ENCODE assay signal across 8 cellular contexts in the genomic region with DNA sequence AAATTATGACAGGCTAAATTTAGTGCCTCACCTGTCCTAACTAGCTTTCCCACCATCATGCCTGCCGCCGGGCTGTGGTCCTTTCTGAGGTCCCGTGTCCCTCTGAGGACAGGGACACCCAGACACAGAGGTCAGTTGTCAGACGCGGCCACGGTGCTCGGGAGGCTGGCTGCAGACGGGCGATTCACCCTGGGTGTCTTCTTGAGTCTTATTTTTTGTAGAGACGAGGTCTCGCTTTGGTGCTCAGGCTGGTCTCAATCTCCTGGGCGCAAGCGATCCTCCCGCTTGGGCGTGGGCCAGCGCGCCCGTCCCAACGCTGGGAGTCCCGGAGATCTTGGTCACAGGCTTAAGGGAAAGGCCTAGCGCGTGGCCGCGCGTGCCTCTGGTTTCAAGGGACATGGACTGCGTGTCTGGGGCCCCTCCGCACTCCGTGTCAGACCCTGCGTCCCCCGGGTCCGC. TPM values are rescaled to one million over a fixed set of nuclear protein-coding genes. Genes with fewer than 3 reads are reported as not detected.
A peak's percentile ranks its signal among the peaks of the same experiment; 100 is the strongest.
DNase-seq lines count a peak whose midpoint lies in the region; ATAC-seq, FAIRE-seq and TF ChIP-seq lines count a peak whose summit lies in the region.

No MANE protein-coding gene starts in this region.

- H3K9ac ChIP-seq in SK-N-MC (ENCODE audit: insufficient read length) (peak overlapping the region; percentile 77), neural progenitor cell (no peak overlapping the region)

- peak overlapping the region; percentile 81 for H3K4me3 Mint-ChIP-seq in neural progenitor cell

- peaks cover 35% of the 10 kb centered on the region for H4K20me1 ChIP-seq in neural progenitor cell (ENCODE audit: low read depth)

- no peaks in the 10 kb centered on the region for H3K9me3 ChIP-seq in SK-N-MC (ENCODE audit: low read depth, low read length)
- no peaks in the 10 kb centered on the region for H3K9me3 ChIP-seq in esophagus muscularis mucosa
- no peaks in the 10 kb centered on the region for H3K9me3 ChIP-seq in neural progenitor cell (ENCODE audit: low read depth)

- TF ChIP-seq EP300 in esophagus muscularis mucosa (IDR thresholded peaks at IDR 0.05), result peak; percentile 27

- TF ChIP-seq CTCF in esophagus muscularis mucosa (IDR thresholded peaks at IDR 0.05) (no peak), neural progenitor cell (IDR thresholded peaks at IDR 0.05) (no peak)

- H3K4me2 ChIP-seq in neural progenitor cell, result peak overlapping the region; percentile 85

- no peaks in the 10 kb centered on the region for H3F3A ChIP-seq in neural progenitor cell (ENCODE audit: low read depth)

- no peaks in the 10 kb centered on the region for H3K36me3 ChIP-seq in SK-N-MC (ENCODE audit: insufficient read depth, low read length)
- H3K36me3 ChIP-seq in esophagus muscularis mucosa, result peaks cover 0 to 4% (median 0%) of the 10 kb centered on the region in 4 donors
- H3K36me3 ChIP-seq in neural progenitor cell, result no peaks in the 10 kb centered on the region

- peaks cover 12% of the 10 kb centered on the region for H3K36me3 Mint-ChIP-seq in neural progenitor cell

- DNase-seq in NCI-H2227 (lab: John Stamatoyannopoulos, UW; ENCODE audit: unreplicated experiment) (peak; percentile 55), NCI-H2227 treated with DMSO at 0.1 percent for 48 hours (lab: John Stamatoyannopoulos, UW) (no peak), SK-N-MC (ENCODE audit: low read depth, low spot score) (no peak), esophagus muscularis mucosa (ENCODE audit: extremely low spot score) (no peak), neural progenitor cell (ENCODE audit: low spot score) (no peak), RCC 7860 (ENCODE audit: low spot score) (no peak)

- peak; percentile 39 for TF ChIP-seq POLR2A in esophagus muscularis mucosa (IDR thresholded peaks at IDR 0.05; ENCODE audit: low read depth)

- peaks cover 19% of the 10 kb centered on the region for H3K27me3 Mint-ChIP-seq in neural progenitor cell (ENCODE audit: insufficient read depth, low read depth)

- H3K27me3 ChIP-seq in esophagus muscularis mucosa, result no peaks in the 10 kb centered on the region
- peaks cover 39% of the 10 kb centered on the region for H3K27me3 ChIP-seq in neural progenitor cell

- peak overlapping the region; percentile 91 for H2AFZ ChIP-seq in neural progenitor cell (replicated peaks)

- 12% methylated on average over 19 of the region's 31 CpGs for WGBS in esophagus muscularis mucosa

- H3K4me1 Mint-ChIP-seq in neural progenitor cell, result peaks cover 32% of the 10 kb centered on the region

- FAIRE-seq in RCC 7860 (lab: Jason Lieb, UNC), result no peak

- H3K4me3 ChIP-seq in SK-N-MC (peak overlapping the region; percentile 96), esophagus muscularis mucosa (peak overlapping the region; percentile 80 to 87 (median 82)), neural progenitor cell (peak overlapping the region; percentile 99)

- peaks cover 35% of the 10 kb centered on the region for H3K79me2 ChIP-seq in neural progenitor cell (ENCODE audit: low read depth)

- ATAC-seq in HG03045 (IDR thresholded peaks at IDR 0.05; ENCODE audit: unreplicated experiment) (no peak), GM18861 (IDR thresholded peaks at IDR 0.05; ENCODE audit: unreplicated experiment) (no peak)

- H3K27ac Mint-ChIP-seq in neural progenitor cell, result no peak overlapping the region

- peaks cover 3% of the 10 kb centered on the region for H3K9me3 Mint-ChIP-seq in neural progenitor cell

- H3K27ac ChIP-seq in SK-N-MC (no peak overlapping the region), esophagus muscularis mucosa (replicated peaks in 1 of 4) (peak overlapping the region; percentile 91 to 97 (median 94)), neural progenitor cell (no peak overlapping the region)

- peaks cover 26 to 59% (median 57%) of the 10 kb centered on the region in 4 donors for H3K4me1 ChIP-seq in esophagus muscularis mucosa
- H3K4me1 ChIP-seq in neural progenitor cell, result peaks cover 17% of the 10 kb centered on the region

- intact Hi-C loops in esophagus muscularis mucosa (cut with DNase I), result loop anchor here (10.0 kb wide), 1 partner anchor 100 kb away; a partner anchor contains a TSS

RNA-seq across cellular contexts. Expression of a gene that starts 0.8 kb away (rescaled TPM):
- 10 to 100 TPM; 50.3 to 77.9 (median 58.8) TPM for total RNA-seq in esophagus muscularis mucosa
- total RNA-seq in neural progenitor cell (ENCODE audit: low replicate concordance), result 15.5 and 45.2 TPM in 2 replicates

RNA-seq across cellular contexts. Expression of a gene that starts 23.0 kb away (rescaled TPM):
- total RNA-seq in esophagus muscularis mucosa (10 to 100 TPM; 11.8 to 18.3 (median 17.4) TPM), neural progenitor cell (ENCODE audit: low replicate concordance) (7.1 and 24.3 TPM in 2 replicates)

RNA-seq across cellular contexts. Expression of a gene that starts 27.7 kb away (rescaled TPM):
- total RNA-seq in esophagus muscularis mucosa (100 to 1,000 TPM; 114 to 158 (median 124) TPM), neural progenitor cell (ENCODE audit: low replicate concordance) (93.3 and 236 TPM in 2 replicates)

RNA-seq across cellular contexts. Expression of a gene that starts 42.9 kb away (rescaled TPM):
- total RNA-seq in esophagus muscularis mucosa, result 10 to 100 TPM; 32.8 to 53.5 (median 46.3) TPM
- 16.7 and 49.5 TPM in 2 replicates for total RNA-seq in neural progenitor cell (ENCODE audit: low replicate concordance)

RNA-seq across cellular contexts. Expression of a gene that starts 54.3 kb away (rescaled TPM):
- total RNA-seq in esophagus muscularis mucosa (10 to 100 TPM; 53.6 to 93.8 (median 69.5) TPM), neural progenitor cell (ENCODE audit: low replicate concordance) (82.2 and 138 TPM in 2 replicates)

Comparison
In these comparisons a context has a peak if more than half of its experiments do, and no peak if none do; other contexts are left out.
1. H3K27ac ChIP-seq: peak in esophagus muscularis mucosa (4 of 4); none in SK-N-MC (single experiment) and neural progenitor cell (single experiment).
2. Peak in every context shown above with its lines, with median percentiles within 50 percentile points of each other: H3K4me3 ChIP-seq.